ENCODE assay signal across 8 cellular contexts in genomic region chr3:51983578-51984268, GRCh38. TPM values are rescaled to one million over a fixed set of nuclear protein-coding genes. Genes with fewer than 3 reads are reported as not detected.
DNase-seq lines count a peak whose midpoint lies in the region; ATAC-seq, FAIRE-seq and TF ChIP-seq lines count a peak whose summit lies in the region.

No MANE protein-coding gene starts in this region.

- H3K36me3 Mint-ChIP-seq in activated T-helper 17 cell treated with anti-CD3 and anti-CD28 coated beads, Interleukin-2, amount 50 U/mL, for 72 hours (ENCODE audit: low read depth) = peaks cover 10% of the 10 kb centered on the region

- ATAC-seq in activated T-helper 17 cell treated with anti-CD3 and anti-CD28 coated beads, Interleukin-2, amount 50 U/mL, for 72 hours (replicated peaks) = no peak

- peak overlapping the region; percentile 90 for H3K4me3 Mint-ChIP-seq in activated T-helper 17 cell treated with anti-CD3 and anti-CD28 coated beads, Interleukin-2, amount 50 U/mL, for 72 hours

- peaks cover 6% of the 10 kb centered on the region for H3K4me1 ChIP-seq in iPS DF 6.9 (ENCODE audit: control insufficient read depth, insufficient read depth, low read length)
- peaks cover 3 to 4% of the 10 kb centered on the region in 2 donors for H3K4me1 ChIP-seq in small intestine (ENCODE audit: control insufficient read depth in 2 of 2, insufficient read depth in 1 of 2, low read depth in 1 of 2, low read length in 1 of 2)

- peak overlapping the region; percentile 79 for H3K27ac Mint-ChIP-seq in activated T-helper 17 cell treated with anti-CD3 and anti-CD28 coated beads, Interleukin-2, amount 50 U/mL, for 72 hours

- H3K4me3 ChIP-seq in HFF-Myc (replicated peaks; ENCODE audit: low read depth, low read length) = peak overlapping the region; percentile 66
- peak overlapping the region; percentile 14; the same call in 1 of the 2 replicates for H3K4me3 ChIP-seq in iPS DF 6.9 (ENCODE audit: low read length)
- H3K4me3 ChIP-seq in small intestine (ENCODE audit: low read depth in 1 of 2, low read length in 2 of 2) = peak overlapping the region; percentile 46 to 67

- no peaks in the 10 kb centered on the region for H3K27me3 Mint-ChIP-seq in activated T-helper 17 cell treated with anti-CD3 and anti-CD28 coated beads, Interleukin-2, amount 50 U/mL, for 72 hours

- no peaks in the 10 kb centered on the region for H3K9me3 ChIP-seq in iPS DF 6.9 (ENCODE audit: control insufficient read depth, insufficient read depth, low read length)
- H3K9me3 ChIP-seq in small intestine (ENCODE audit: control insufficient read depth, low read depth) = no peaks in the 10 kb centered on the region

- FAIRE-seq in small intestine (lab: Jason Lieb, UNC) = no peak
- FAIRE-seq in urothelium cell line (lab: Jason Lieb, UNC) = no peak
- no peak for FAIRE-seq in RCC 7860 (lab: Jason Lieb, UNC)

- no CpG with 5 or more reads among the region's 22 CpGs for WGBS in iPS DF 6.9 (ENCODE audit: insufficient coverage, insufficient read length)
- 67 to 71% (median 70%) methylated on average over 22 of the region's 22 CpGs for WGBS in small intestine, 3 donors

- no peak for TF ChIP-seq CTCF in HFF-Myc (IDR thresholded peaks at IDR 0.05; ENCODE audit: low read depth, low read length, missing control alignments)

- H3K27ac ChIP-seq in iPS DF 6.9 (ENCODE audit: low read length) (no peak overlapping the region), small intestine (ENCODE audit: low read depth in 1 of 2, low read length in 1 of 2) (peak overlapping the region; percentile 95 to 96)

- H3K4me1 Mint-ChIP-seq in activated T-helper 17 cell treated with anti-CD3 and anti-CD28 coated beads, Interleukin-2, amount 50 U/mL, for 72 hours = peaks cover 6% of the 10 kb centered on the region

- no peaks in the 10 kb centered on the region for H3K27me3 ChIP-seq in iPS DF 6.9 (ENCODE audit: control insufficient read depth, insufficient read depth, low read length)
- no peaks in the 10 kb centered on the region for H3K27me3 ChIP-seq in small intestine (ENCODE audit: control insufficient read depth in 2 of 2, insufficient read depth in 2 of 2, low read length in 2 of 2)

- DNase-seq in HFF-Myc (ENCODE audit: extremely low read depth, low read depth) (no peak), iPS DF 6.9 (ENCODE audit: low read depth, low spot score) (no peak), small intestine (no peak), CD1c-positive myeloid dendritic cell (ENCODE audit: extremely low spot score) (no peak), DMS 273 (lab: John Stamatoyannopoulos, UW; ENCODE audit: unreplicated experiment) (no peak), urothelium cell line (ENCODE audit: low spot score) (no peak), RCC 7860 (ENCODE audit: low spot score) (no peak)

- no peaks in the 10 kb centered on the region for H3K9me3 Mint-ChIP-seq in activated T-helper 17 cell treated with anti-CD3 and anti-CD28 coated beads, Interleukin-2, amount 50 U/mL, for 72 hours

- H3K36me3 ChIP-seq in iPS DF 6.9 (ENCODE audit: control insufficient read depth, insufficient read depth, low read length) (no peaks in the 10 kb centered on the region), small intestine (ENCODE audit: control insufficient read depth in 2 of 2, insufficient read depth in 2 of 2, low read length in 2 of 2) (peaks cover 0 to 3% of the 10 kb centered on the region in 2 donors)

RNA-seq across cellular contexts. Expression of gene ACY1, which starts 0.4 kb away (rescaled TPM):
- 10 to 100 TPM; 39.5 to 49.9 TPM for total RNA-seq in activated T-helper 17 cell treated with anti-CD3 and anti-CD28 coated beads, Interleukin-2, amount 50 U/mL, for 72 hours
- polyA plus RNA-seq in small intestine = 1,000 to 10,000 TPM in 1 of 3 donors, 100 to 1,000 TPM in 2; 164 to 1,228 (median 877) TPM

RNA-seq across cellular contexts. Expression of gene ABHD14A, which starts 8.9 kb away (rescaled TPM):
- 10 to 100 TPM; 10.5 to 11.1 TPM for total RNA-seq in activated T-helper 17 cell treated with anti-CD3 and anti-CD28 coated beads, Interleukin-2, amount 50 U/mL, for 72 hours
- 10 to 100 TPM in 1 of 3 donors, 1 to 10 TPM in 2; 4.6 to 17.6 (median 5.1) TPM for polyA plus RNA-seq in small intestine

RNA-seq across cellular contexts. Expression of gene ABHD14B, which starts 9.9 kb away (rescaled TPM):
- 10 to 100 TPM; 34.4 to 42.0 TPM for total RNA-seq in activated T-helper 17 cell treated with anti-CD3 and anti-CD28 coated beads, Interleukin-2, amount 50 U/mL, for 72 hours
- 100 to 1,000 TPM in 2 of 3 donors, 10 to 100 TPM in 1; 71.3 to 164 (median 131) TPM for polyA plus RNA-seq in small intestine

RNA-seq across cellular contexts. Expression of gene RPL29, which starts 12.0 kb away (rescaled TPM):
- 1,000 to 10,000 TPM; 1,433 to 1,498 TPM for total RNA-seq in activated T-helper 17 cell treated with anti-CD3 and anti-CD28 coated beads, Interleukin-2, amount 50 U/mL, for 72 hours
- 1,000 to 10,000 TPM; 2,279 to 2,499 (median 2,299) TPM for polyA plus RNA-seq in small intestine

RNA-seq across cellular contexts. Expression of gene PCBP4, which starts 16.5 kb away (rescaled TPM):
- total RNA-seq in activated T-helper 17 cell treated with anti-CD3 and anti-CD28 coated beads, Interleukin-2, amount 50 U/mL, for 72 hours = 10 to 100 TPM; 16.4 to 18.5 TPM
- polyA plus RNA-seq in small intestine = 10 to 100 TPM; 24.0 to 60.8 (median 45.4) TPM

Comparison
In these comparisons a context has a peak if more than half of its experiments do, and no peak if none do; other contexts are left out.
1. H3K4me3 ChIP-seq: peak in every context shown above with its lines; median percentile 66 in HFF-Myc; 56 in small intestine; 14 in iPS DF 6.9.